Comparison of ENCODE assay signal across 8 cellular contexts in genomic region chr9:127802576-127803443, GRCh38. TPM values are rescaled to one million over a fixed set of nuclear protein-coding genes. Genes with fewer than 3 reads are reported as not detected.
A peak's percentile ranks its signal among the peaks of the same experiment; 100 is the strongest.
DNase-seq lines count a peak whose midpoint lies in the region; ATAC-seq, FAIRE-seq and TF ChIP-seq lines count a peak whose summit lies in the region.

Gene FPGS (plus strand): TSS chr9:127802882. CDS start chr9:127802925, 43 bp downstream.

- H3K4me3 Mint-ChIP-seq in T-helper 1 cell treated with Interleukin-12 subunit alpha and Interleukin-12 subunit beta and Interleukin-4 antibody, amounts not matched to agents 30 μg/mL and 1 μg/mL, for 36 hours, result peak within 1 kb of the TSS; percentile 95

- peak within 1 kb of the TSS; percentile 94 for H3K27ac Mint-ChIP-seq in T-helper 1 cell treated with Interleukin-12 subunit alpha and Interleukin-12 subunit beta and Interleukin-4 antibody, amounts not matched to agents 30 μg/mL and 1 μg/mL, for 36 hours

- peaks cover 0 to 5% of the 10 kb centered on the region in 2 donors for H3K36me3 ChIP-seq in prostate gland

- peak; percentile 94 for DNase-seq in GM12891 (ENCODE audit: insufficient read length, low spot score)
- DNase-seq in NCI-H128 (lab: John Stamatoyannopoulos, UW; ENCODE audit: unreplicated experiment), result peak; percentile 72
- peak; percentile 78 for DNase-seq in amniotic epithelial cell (ENCODE audit: low read depth)
- peak; percentile 94 for DNase-seq in left cardiac atrium
- peak; percentile 79 for DNase-seq in prostate gland (ENCODE audit: low spot score)
- peak; percentile 87 for DNase-seq in ureter (ENCODE audit: low spot score)

- under 1% methylated on average over 35 of the region's 83 CpGs for WGBS in prostate gland

- TF ChIP-seq POLR2A in GM12891 (IDR thresholded peaks at IDR 0.05; ENCODE audit: low read depth, low read length), result peak; percentile 72; the same call in 1 of the 2 replicates
- peak; percentile 66 for TF ChIP-seq POLR2A in prostate gland (IDR thresholded peaks at IDR 0.05)

- peak in 1 of 4 experiments; percentile 21 for TF ChIP-seq CTCF in prostate gland (IDR thresholded peaks at IDR 0.05)

- intact Hi-C loops in left cardiac atrium (cut with DNase I), result loop anchor here (5.0 to 10.0 kb wide), 2 partner anchors 64 to 72 kb away; partner anchors contain the start of gene AK1 (in 1 of the 2)
- intact Hi-C loops in prostate gland (cut with DNase I), result loop anchor here (5.0 kb wide), 1 partner anchor 114 kb away; the partner anchor contains the start of gene ST6GALNAC4

- peaks cover 16% of the 10 kb centered on the region for H3K4me1 ChIP-seq in prostate gland (replicated peaks)

- ATAC-seq in HG02642 (IDR thresholded peaks at IDR 0.05; ENCODE audit: poor library complexity, unreplicated experiment), result peak; percentile 74
- peak; percentile 93 to 94 for ATAC-seq in left cardiac atrium

- peak within 1 kb of the TSS; percentile 63 for H3K4me3 ChIP-seq in prostate gland

- peak within 1 kb of the TSS; percentile 92 to 93 for H3K27ac ChIP-seq in prostate gland

- peaks cover 14% of the 10 kb centered on the region for H3K36me3 Mint-ChIP-seq in T-helper 1 cell treated with Interleukin-12 subunit alpha and Interleukin-12 subunit beta and Interleukin-4 antibody, amounts not matched to agents 30 μg/mL and 1 μg/mL, for 36 hours (ENCODE audit: low read depth)

- H3K27me3 ChIP-seq in prostate gland (replicated peaks; ENCODE audit: insufficient read depth), result no peaks in the 10 kb centered on the region

- H3K4me1 Mint-ChIP-seq in T-helper 1 cell treated with Interleukin-12 subunit alpha and Interleukin-12 subunit beta and Interleukin-4 antibody, amounts not matched to agents 30 μg/mL and 1 μg/mL, for 36 hours (ENCODE audit: low read depth), result peaks cover 13% of the 10 kb centered on the region

- FAIRE-seq in GM12891 (lab: Jason Lieb, UNC), result peak; percentile 93

- no peaks in the 10 kb centered on the region for H3K9me3 Mint-ChIP-seq in T-helper 1 cell treated with Interleukin-12 subunit alpha and Interleukin-12 subunit beta and Interleukin-4 antibody, amounts not matched to agents 30 μg/mL and 1 μg/mL, for 36 hours

- H3K9me3 ChIP-seq in prostate gland, result no peaks in the 10 kb centered on the region

- H3K27me3 Mint-ChIP-seq in T-helper 1 cell treated with Interleukin-12 subunit alpha and Interleukin-12 subunit beta and Interleukin-4 antibody, amounts not matched to agents 30 μg/mL and 1 μg/mL, for 36 hours (ENCODE audit: low read depth), result no peaks in the 10 kb centered on the region

TF ChIP-seq in GM12891, 5 proteins besides CTCF, POLR2A, EP300 and RAD21:
- TF ChIP-seq PAX5 (IDR thresholded peaks at IDR 0.05; ENCODE audit: insufficient read depth, low read length, severe bottlenecking), result no peak
- TF ChIP-seq TAF1 (IDR thresholded peaks at IDR 0.05; ENCODE audit: low read depth, low read length), result peak; percentile 20; the same call in 1 of the 2 replicates
- peak; percentile 62; the same call in 1 of the 2 replicates for TF ChIP-seq POLR2AphosphoS5 (IDR thresholded peaks at IDR 0.05; ENCODE audit: low read depth, low read length)

RNA-seq across cellular contexts. Expression of gene FPGS, which starts in this region (rescaled TPM):
- polyA plus RNA-seq in GM12891 (2012; ENCODE audit: low read depth, missing spikeins), result 48.1 TPM
- 10 to 100 TPM; 40.4 to 59.5 TPM for total RNA-seq in left cardiac atrium
- 100 to 1,000 TPM; 117 TPM for total RNA-seq in prostate gland
- total RNA-seq in ureter, result 115 TPM

Comparison
In these comparisons a context has a peak if more than half of its experiments do, and no peak if none do; other contexts are left out.
1. Peak in every context shown above with its lines: DNase-seq, ATAC-seq, H3K4me3 ChIP-seq and H3K27ac ChIP-seq.